32 cellular contexts compared by ENCODE assay signal in genomic region chr15:36724493-36724892, GRCh38.
"Had no signal": no experiment of that assay in that cellular context is flagged by ENCODE, and none has a peak within 500 bp of the region (broad histone marks: within the 10 kb centered on the region; RNA-seq: fewer than 3 reads in every experiment).

No MANE protein-coding gene starts in this region.

- H3K27ac Mint-ChIP-seq: activated CD4-positive, alpha-beta memory T cell treated with anti-CD3 and anti-CD28 coated beads for 36 hours; activated CD4-positive, alpha-beta T cell treated with anti-CD3 and anti-CD28 coated beads for 36 hours; activated CD4-positive, alpha-beta T cell treated with anti-CD3 and anti-CD28 coated beads, Interleukin-2, amount 10 ng/mL, durations not matched to agents 24 days and 14 days; activated CD8-positive, alpha-beta memory T cell treated with anti-CD3 and anti-CD28 coated beads, Interleukin-2, amount 10 ng/mL, durations not matched to agents 7 days and 5 days; activated CD8-positive, alpha-beta T cell treated with anti-CD3 and anti-CD28 coated beads, Interleukin-2, amount 10 ng/mL, durations not matched to agents 7 days and 5 days; activated naive CD4-positive, alpha-beta T cell treated with anti-CD3 and anti-CD28 coated beads for 36 hours; activated naive CD4-positive, alpha-beta T cell treated with anti-CD3 and anti-CD28 coated beads, Interleukin-2, amount 50 U/mL, for 24 hours; activated naive CD8-positive, alpha-beta T cell treated with anti-CD3 and anti-CD28 coated beads for 36 hours; activated naive CD8-positive, alpha-beta T cell treated with anti-CD3 and anti-CD28 coated beads, Interleukin-2, amount 50 U/mL, for 24 hours; activated T-helper 1 cell treated with anti-CD3 and anti-CD28 coated beads, Interleukin-12 subunit alpha, Interleukin-12 subunit beta, Interleukin-2, Interleukin-4 antibody, amounts not matched to agents 30 ng/mL and 10 ng/mL and 1 ng/mL, durations not matched to agents 14 hours and 24 hours and 36 hours; activated T-helper 2 cell treated with anti-CD3 and anti-CD28 coated beads, Interferon-gamma antibody, Interleukin-2, Interleukin-4, amounts not matched to agents 10 μg/mL and 5 μg/mL and 100 μg/mL, durations not matched to agents 14 hours and 24 hours and 36 hours had no signal

- H3K36me3 ChIP-seq: adrenal gland, colonic mucosa, esophagus squamous epithelium, gastroesophageal sphincter had no signal

- H3K4me1 Mint-ChIP-seq: activated CD4-positive, alpha-beta T cell treated with anti-CD3 and anti-CD28 coated beads for 36 hours; activated CD4-positive, alpha-beta T cell treated with anti-CD3 and anti-CD28 coated beads, Interleukin-2, amount 10 ng/mL, durations not matched to agents 24 days and 14 days; activated CD8-positive, alpha-beta memory T cell treated with anti-CD3 and anti-CD28 coated beads, Interleukin-2, amount 10 ng/mL, durations not matched to agents 7 days and 5 days; activated naive CD4-positive, alpha-beta T cell treated with anti-CD3 and anti-CD28 coated beads, Interleukin-2, amount 50 U/mL, for 24 hours; activated naive CD8-positive, alpha-beta T cell treated with anti-CD3 and anti-CD28 coated beads for 36 hours; activated naive CD8-positive, alpha-beta T cell treated with anti-CD3 and anti-CD28 coated beads, Interleukin-2, amount 50 U/mL, for 24 hours had no signal

- ATAC-seq: activated CD4-positive, alpha-beta T cell treated with anti-CD3 and anti-CD28 coated beads for 36 hours; activated CD8-positive, alpha-beta memory T cell treated with anti-CD3 and anti-CD28 coated beads, Interleukin-2, amount 10 ng/mL, durations not matched to agents 7 days and 5 days; activated CD8-positive, alpha-beta T cell treated with anti-CD3 and anti-CD28 coated beads, Interleukin-2, amount 10 ng/mL, durations not matched to agents 7 days and 5 days; activated naive CD8-positive, alpha-beta T cell treated with anti-CD3 and anti-CD28 coated beads, Interleukin-2, amount 50 U/mL, for 24 hours; body of pancreas; gastroesophageal sphincter had no signal

- H3K27me3 Mint-ChIP-seq: activated CD4-positive, alpha-beta memory T cell treated with anti-CD3 and anti-CD28 coated beads for 36 hours; activated CD4-positive, alpha-beta T cell treated with anti-CD3 and anti-CD28 coated beads for 36 hours; activated CD4-positive, alpha-beta T cell treated with anti-CD3 and anti-CD28 coated beads, Interleukin-2, amount 10 ng/mL, durations not matched to agents 24 days and 14 days; activated CD8-positive, alpha-beta memory T cell treated with anti-CD3 and anti-CD28 coated beads, Interleukin-2, amount 10 ng/mL, durations not matched to agents 7 days and 5 days; activated naive CD4-positive, alpha-beta T cell treated with anti-CD3 and anti-CD28 coated beads, Interleukin-2, amount 50 U/mL, for 24 hours; activated naive CD8-positive, alpha-beta T cell treated with anti-CD3 and anti-CD28 coated beads for 36 hours; activated naive CD8-positive, alpha-beta T cell treated with anti-CD3 and anti-CD28 coated beads, Interleukin-2, amount 50 U/mL, for 24 hours had no signal

- H3K9me3 Mint-ChIP-seq: activated CD4-positive, alpha-beta memory T cell treated with anti-CD3 and anti-CD28 coated beads for 36 hours; activated CD4-positive, alpha-beta T cell treated with anti-CD3 and anti-CD28 coated beads, Interleukin-2, amount 10 ng/mL, durations not matched to agents 24 days and 14 days; activated naive CD4-positive, alpha-beta T cell treated with anti-CD3 and anti-CD28 coated beads for 36 hours; activated naive CD4-positive, alpha-beta T cell treated with anti-CD3 and anti-CD28 coated beads, Interleukin-2, amount 50 U/mL, for 24 hours; activated naive CD8-positive, alpha-beta T cell treated with anti-CD3 and anti-CD28 coated beads for 36 hours; activated naive CD8-positive, alpha-beta T cell treated with anti-CD3 and anti-CD28 coated beads, Interleukin-2, amount 50 U/mL, for 24 hours; activated T-helper 1 cell treated with anti-CD3 and anti-CD28 coated beads, Interleukin-12 subunit alpha, Interleukin-12 subunit beta, Interleukin-2, Interleukin-4 antibody, amounts not matched to agents 30 ng/mL and 10 ng/mL and 1 ng/mL, durations not matched to agents 14 hours and 24 hours and 36 hours; activated T-helper 2 cell treated with anti-CD3 and anti-CD28 coated beads, Interferon-gamma antibody, Interleukin-2, Interleukin-4, amounts not matched to agents 10 μg/mL and 5 μg/mL and 100 μg/mL, durations not matched to agents 14 hours and 24 hours and 36 hours had no signal

- FAIRE-seq: endometrium, endothelial cell of umbilical vein had no signal

- H3K4me3 ChIP-seq: adrenal gland, body of pancreas, colonic mucosa, esophagus squamous epithelium, gastroesophageal sphincter had no signal

- H3K27me3 ChIP-seq: adrenal gland, body of pancreas, colonic mucosa, esophagus squamous epithelium, gastroesophageal sphincter had no signal

- DNase-seq: activated CD4-positive, alpha-beta memory T cell treated with anti-CD3 and anti-CD28 coated beads for 36 hours; activated CD4-positive, alpha-beta T cell treated with anti-CD3 and anti-CD28 coated beads for 36 hours; activated CD4-positive, alpha-beta T cell treated with anti-CD3 and anti-CD28 coated beads, Interleukin-2, amount 10 ng/mL, durations not matched to agents 24 days and 14 days; activated CD4-positive, CD25-positive, alpha-beta regulatory T cell; activated CD4-positive, CD25-positive, alpha-beta regulatory T cell treated with anti-CD3 and anti-CD28 coated beads, Interleukin-2, amount 50 U/mL, for 72 hours; activated CD8-positive, alpha-beta memory T cell treated with anti-CD3 and anti-CD28 coated beads, Interleukin-2, amount 10 ng/mL, durations not matched to agents 7 days and 5 days; activated CD8-positive, alpha-beta memory T cell treated with anti-CD3 and anti-CD28 coated beads, Interleukin-2, amount 50 U/mL, for 4 hours; activated CD8-positive, alpha-beta T cell treated with anti-CD3 and anti-CD28 coated beads, Interleukin-2, amount 10 ng/mL, durations not matched to agents 7 days and 5 days; activated effector memory CD4-positive, alpha-beta T cell treated with anti-CD3 and anti-CD28 coated beads, Interleukin-2, amount 50 U/mL, for 16 hours; activated naive CD4-positive, alpha-beta T cell treated with anti-CD3 and anti-CD28 coated beads for 36 hours; activated naive CD8-positive, alpha-beta T cell treated with anti-CD3 and anti-CD28 coated beads for 36 hours; activated naive CD8-positive, alpha-beta T cell treated with anti-CD3 and anti-CD28 coated beads, Interleukin-2, amount 50 U/mL, for 24 hours; activated T-cell treated with anti-CD3 and anti-CD28 coated beads, Interleukin-2, amount 50 U/mL, for 1 hour; activated T-cell treated with anti-CD3 and anti-CD28 coated beads, Interleukin-2, amount 50 U/mL, for 48 hours; adrenal gland; amygdala; aorta; body of pancreas; central memory CD4-positive, alpha-beta T cell; cerebellar nuclear complex; colonic mucosa; effector CD8-positive, alpha-beta T cell; esophagus squamous epithelium; foreskin melanocyte; T-helper 2 cell had no signal

- H3K27ac ChIP-seq: adrenal gland, body of pancreas, colonic mucosa, epithelial cell of prostate, esophagus squamous epithelium, gastroesophageal sphincter had no signal

- H3K4me3 Mint-ChIP-seq: activated CD4-positive, alpha-beta memory T cell treated with anti-CD3 and anti-CD28 coated beads for 36 hours; activated CD4-positive, alpha-beta T cell treated with anti-CD3 and anti-CD28 coated beads for 36 hours; activated CD4-positive, alpha-beta T cell treated with anti-CD3 and anti-CD28 coated beads, Interleukin-2, amount 10 ng/mL, durations not matched to agents 24 days and 14 days; activated CD8-positive, alpha-beta memory T cell treated with anti-CD3 and anti-CD28 coated beads, Interleukin-2, amount 10 ng/mL, durations not matched to agents 7 days and 5 days; activated CD8-positive, alpha-beta T cell treated with anti-CD3 and anti-CD28 coated beads, Interleukin-2, amount 10 ng/mL, durations not matched to agents 7 days and 5 days; activated naive CD4-positive, alpha-beta T cell treated with anti-CD3 and anti-CD28 coated beads for 36 hours; activated naive CD4-positive, alpha-beta T cell treated with anti-CD3 and anti-CD28 coated beads, Interleukin-2, amount 50 U/mL, for 24 hours; activated naive CD8-positive, alpha-beta T cell treated with anti-CD3 and anti-CD28 coated beads for 36 hours; activated naive CD8-positive, alpha-beta T cell treated with anti-CD3 and anti-CD28 coated beads, Interleukin-2, amount 50 U/mL, for 24 hours; activated T-helper 1 cell treated with anti-CD3 and anti-CD28 coated beads, Interleukin-12 subunit alpha, Interleukin-12 subunit beta, Interleukin-2, Interleukin-4 antibody, amounts not matched to agents 30 ng/mL and 10 ng/mL and 1 ng/mL, durations not matched to agents 14 hours and 24 hours and 36 hours had no signal

- H3K9me3 ChIP-seq: adrenal gland, body of pancreas, colonic mucosa, esophagus squamous epithelium, gastroesophageal sphincter had no signal

- H3K4me1 ChIP-seq: adrenal gland, body of pancreas, colonic mucosa, esophagus squamous epithelium, gastroesophageal sphincter had no signal
